Comparison of ENCODE assay signal across 21 cellular contexts in the genomic region with DNA sequence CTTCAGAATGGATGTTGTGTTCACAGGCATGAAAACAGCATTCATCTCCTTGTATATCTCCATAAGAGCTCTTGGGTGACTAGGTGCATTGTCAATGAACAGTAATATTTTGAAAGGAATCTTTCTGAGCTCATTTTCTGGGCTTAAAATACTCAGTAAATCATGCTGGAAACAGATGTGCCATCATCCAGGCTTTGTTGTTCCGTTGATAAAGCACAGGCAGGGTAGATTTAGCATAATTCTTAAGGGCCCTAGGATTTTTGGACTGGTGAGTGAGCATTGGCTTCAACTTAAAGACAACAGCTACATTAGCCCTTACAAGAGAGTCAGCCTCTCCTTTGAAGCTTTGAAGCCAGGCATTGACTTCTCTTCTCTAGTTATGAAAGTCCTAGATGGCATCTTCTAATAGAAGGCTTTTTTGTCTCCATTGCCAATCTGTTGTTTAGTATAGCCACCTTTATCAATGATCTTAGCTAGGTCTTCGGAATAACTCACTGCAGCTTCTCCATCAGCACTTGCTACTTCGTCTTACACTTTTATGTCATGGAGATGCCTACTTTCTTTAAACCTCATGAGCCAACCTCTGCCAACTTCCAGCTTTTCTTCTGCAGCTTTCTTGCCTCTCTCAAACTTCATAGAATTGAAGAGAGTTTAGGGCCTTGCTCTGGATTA.
DNase-seq lines count a peak whose midpoint lies in the region; ATAC-seq, FAIRE-seq and TF ChIP-seq lines count a peak whose summit lies in the region.
"Had no signal": no experiment of that assay in that cellular context is flagged by ENCODE, and none has a peak within 500 bp of the region (broad histone marks: within the 10 kb centered on the region; RNA-seq: fewer than 3 reads in every experiment).

No MANE protein-coding gene starts in this region.

- no peak overlapping the region for H3K56ac ChIP-seq in mesendoderm (ENCODE audit: low read length)

- POLR2A ChIA-PET in A549 (lab: Yijun Ruan, JAX): interaction anchor here (0.6 to 1.7 kb wide), 2 partner anchors 192 to 1108 kb away, joined by 4 to 10 read pairs; a partner anchor contains a TSS

- H3K36me3 ChIP-seq in mesendoderm (ENCODE audit: control insufficient read depth, insufficient read depth, low read length) (no peaks in the 10 kb centered on the region), small intestine (ENCODE audit: control insufficient read depth in 2 of 2, insufficient read depth in 2 of 2, low read length in 2 of 2) (no peaks in the 10 kb centered on the region)
- H3K36me3 ChIP-seq: BE2C had no signal

- peak overlapping the region; percentile 33 to 75; a peak in 1 of 6 replicates for H3K27ac ChIP-seq in A549
- peak overlapping the region; percentile 91 for H3K27ac ChIP-seq in epithelial cell of prostate
- H3K27ac ChIP-seq in mesendoderm (ENCODE audit: low read depth, low read length): no peak overlapping the region
- H3K27ac ChIP-seq in small intestine (ENCODE audit: low read depth in 1 of 2, low read length in 1 of 2): no peak overlapping the region

- in situ Hi-C loops in GM13976 (cut with MboI; ENCODE audit: low sequenced_read_pairs, unreplicated experiment): no loop called here

- H3K4me1 ChIP-seq in A549 (peaks cover 29% of the 10 kb centered on the region), mesendoderm (ENCODE audit: control insufficient read depth, low read depth, low read length) (no peaks in the 10 kb centered on the region), small intestine (ENCODE audit: control insufficient read depth in 2 of 2, insufficient read depth in 1 of 2, low read depth in 1 of 2, low read length in 1 of 2) (no peaks in the 10 kb centered on the region)
- H3K4me1 ChIP-seq: BE2C had no signal

- H3K4me2 ChIP-seq in A549 (no peak overlapping the region; the same call in 2 of the 3 replicates), mesendoderm (ENCODE audit: low read length) (no peak overlapping the region)

- no peak overlapping the region for H2AK5ac ChIP-seq in mesendoderm (ENCODE audit: low read length)

- DNase-seq in A549 (ENCODE audit: low read depth in 1 of 2, low spot score in 1 of 2) (no peak), LHCN-M2 (ENCODE audit: low read depth) (peak; percentile 36), epithelial cell of prostate (ENCODE audit: low read depth, low spot score) (no peak), mesendoderm (no peak), NCI-H524 (lab: John Stamatoyannopoulos, UW) (no peak), GM13976 (ENCODE audit: low spot score) (no peak), small intestine (no peak)
- DNase-seq: BE2C; DMS53; EL; GF-D8; H7; KG1; MV-4-11; NCI-H1105 treated with DMSO at 0.1 percent for 48 hours; NCI-H2029 treated with DMSO at 0.1 percent for 48 hours; NCI-H510A treated with DMSO at 0.1 percent for 48 hours; NCI-H774; NK-92 treated with Interleukin-12 subunit alpha and Interleukin-12 subunit beta, amount 100 ng/mL, for 24 hours had no signal

- TF ChIP-seq RAD21 in A549 (conservative IDR thresholded peaks at IDR 0.05 in 1 of 2, IDR thresholded peaks at IDR 0.05 in 1 of 2): no peak

- H3K27me3 ChIP-seq in mesendoderm (ENCODE audit: insufficient read depth, low read length, poor library complexity) (no peaks in the 10 kb centered on the region), small intestine (ENCODE audit: control insufficient read depth in 2 of 2, insufficient read depth in 2 of 2, low read length in 2 of 2) (no peaks in the 10 kb centered on the region)
- H3K27me3 ChIP-seq: BE2C had no signal

- H3K18ac ChIP-seq in mesendoderm (ENCODE audit: low read length): no peak overlapping the region

- no peaks in the 10 kb centered on the region for H3K79me2 ChIP-seq in mesendoderm (ENCODE audit: control insufficient read depth, insufficient read depth, low read length)

- TF ChIP-seq POLR2A in A549 (IDR thresholded peaks at IDR 0.05; ENCODE audit: low read length): no peak

- no peak overlapping the region for H3K23ac ChIP-seq in mesendoderm (ENCODE audit: low read length)

- H3K9ac ChIP-seq in mesendoderm (ENCODE audit: low read length): no peak overlapping the region

- WGBS in A549 (ENCODE audit: missing lambda C conversion rate): 95% methylated on average over 3 of the region's 3 CpGs
- WGBS in mesendoderm (ENCODE audit: extremely low coverage, insufficient coverage, low lambda C conversion rate): no CpG with 5 or more reads among the region's 3 CpGs
- 85 to 93% (median 93%) methylated on average over 3 of the region's 3 CpGs for WGBS in small intestine, 3 donors

- TF ChIP-seq CTCF in A549 (IDR thresholded peaks at IDR 0.05) (no peak), GM13976 (IDR thresholded peaks at IDR 0.05; ENCODE audit: borderline replicate concordance, control extremely low read depth, extremely low read depth, insufficient read depth, missing control alignments) (no peak)

- H2BK15ac ChIP-seq in mesendoderm (replicated peaks; ENCODE audit: low read depth): no peak overlapping the region

- H4K5ac ChIP-seq in mesendoderm (ENCODE audit: low read length): no peak overlapping the region

- FAIRE-seq in A549 (lab: Jason Lieb, UNC) (no peak), small intestine (lab: Jason Lieb, UNC) (no peak)
- FAIRE-seq: D721Med had no signal

- TF ChIP-seq EP300 in A549 (IDR thresholded peaks at IDR 0.05): no peak

- no peak for ATAC-seq in A549
- ATAC-seq: Panc1 had no signal

- H3K4me3 ChIP-seq in A549: no peak overlapping the region
- H3K4me3 ChIP-seq in mesendoderm (ENCODE audit: low read length): no peak overlapping the region
- no peak overlapping the region for H3K4me3 ChIP-seq in small intestine (ENCODE audit: low read depth in 1 of 2, low read length in 2 of 2)

- H3K79me1 ChIP-seq in mesendoderm (ENCODE audit: low read length): no peaks in the 10 kb centered on the region

- peak overlapping the region; percentile 56 for H4K8ac ChIP-seq in mesendoderm (ENCODE audit: low read depth, low read length)

- H2BK5ac ChIP-seq in mesendoderm (ENCODE audit: low read length): no peak overlapping the region

- H2BK120ac ChIP-seq in mesendoderm (ENCODE audit: low read depth, low read length): no peak overlapping the region

- no peaks in the 10 kb centered on the region for H3K9me3 ChIP-seq in A549
- H3K9me3 ChIP-seq in small intestine (ENCODE audit: control insufficient read depth, low read depth): no peaks in the 10 kb centered on the region
- H3K9me3 ChIP-seq: BE2C had no signal

- CTCF ChIA-PET in A549 (lab: Yijun Ruan, JAX): interaction anchor here (0.7 to 4.3 kb wide), 8 partner anchors 11 to 540 kb away, joined by 3 to 71 read pairs (median 4); a partner anchor contains a TSS

- H3K4ac ChIP-seq in mesendoderm (ENCODE audit: low read depth, low read length): no peak overlapping the region

TF ChIP-seq in A549, 52 proteins besides CTCF, POLR2A, EP300 and RAD21 (continues in another document):
- TF ChIP-seq, protein P1, sequence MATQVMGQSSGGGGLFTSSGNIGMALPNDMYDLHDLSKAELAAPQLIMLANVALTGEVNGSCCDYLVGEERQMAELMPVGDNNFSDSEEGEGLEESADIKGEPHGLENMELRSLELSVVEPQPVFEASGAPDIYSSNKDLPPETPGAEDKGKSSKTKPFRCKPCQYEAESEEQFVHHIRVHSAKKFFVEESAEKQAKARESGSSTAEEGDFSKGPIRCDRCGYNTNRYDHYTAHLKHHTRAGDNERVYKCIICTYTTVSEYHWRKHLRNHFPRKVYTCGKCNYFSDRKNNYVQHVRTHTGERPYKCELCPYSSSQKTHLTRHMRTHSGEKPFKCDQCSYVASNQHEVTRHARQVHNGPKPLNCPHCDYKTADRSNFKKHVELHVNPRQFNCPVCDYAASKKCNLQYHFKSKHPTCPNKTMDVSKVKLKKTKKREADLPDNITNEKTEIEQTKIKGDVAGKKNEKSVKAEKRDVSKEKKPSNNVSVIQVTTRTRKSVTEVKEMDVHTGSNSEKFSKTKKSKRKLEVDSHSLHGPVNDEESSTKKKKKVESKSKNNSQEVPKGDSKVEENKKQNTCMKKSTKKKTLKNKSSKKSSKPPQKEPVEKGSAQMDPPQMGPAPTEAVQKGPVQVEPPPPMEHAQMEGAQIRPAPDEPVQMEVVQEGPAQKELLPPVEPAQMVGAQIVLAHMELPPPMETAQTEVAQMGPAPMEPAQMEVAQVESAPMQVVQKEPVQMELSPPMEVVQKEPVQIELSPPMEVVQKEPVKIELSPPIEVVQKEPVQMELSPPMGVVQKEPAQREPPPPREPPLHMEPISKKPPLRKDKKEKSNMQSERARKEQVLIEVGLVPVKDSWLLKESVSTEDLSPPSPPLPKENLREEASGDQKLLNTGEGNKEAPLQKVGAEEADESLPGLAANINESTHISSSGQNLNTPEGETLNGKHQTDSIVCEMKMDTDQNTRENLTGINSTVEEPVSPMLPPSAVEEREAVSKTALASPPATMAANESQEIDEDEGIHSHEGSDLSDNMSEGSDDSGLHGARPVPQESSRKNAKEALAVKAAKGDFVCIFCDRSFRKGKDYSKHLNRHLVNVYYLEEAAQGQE (IDR thresholded peaks at IDR 0.05): no peak
- no peak for TF ChIP-seq CHD4 (IDR thresholded peaks at IDR 0.05; ENCODE audit: borderline replicate concordance)
- TF ChIP-seq HOXB13 (CRISPR knock-in tag; IDR thresholded peaks at IDR 0.05; ENCODE audit: low read depth): no peak
- TF ChIP-seq TP53 (CRISPR knock-in tag; IDR thresholded peaks at IDR 0.05): no peak
- TF ChIP-seq KDM1A (IDR thresholded peaks at IDR 0.05; ENCODE audit: low read depth): no peak
- no peak for TF ChIP-seq CBX2 (IDR thresholded peaks at IDR 0.05; ENCODE audit: borderline replicate concordance, low read depth)
- TF ChIP-seq NPAS2 (CRISPR knock-in tag; IDR thresholded peaks at IDR 0.05; ENCODE audit: borderline replicate concordance): no peak
- no peak for TF ChIP-seq ZSCAN20 (CRISPR knock-in tag; IDR thresholded peaks at IDR 0.05)
- TF ChIP-seq TFCP2L1 (CRISPR knock-in tag; IDR thresholded peaks at IDR 0.05): no peak
- TF ChIP-seq, protein P2, sequence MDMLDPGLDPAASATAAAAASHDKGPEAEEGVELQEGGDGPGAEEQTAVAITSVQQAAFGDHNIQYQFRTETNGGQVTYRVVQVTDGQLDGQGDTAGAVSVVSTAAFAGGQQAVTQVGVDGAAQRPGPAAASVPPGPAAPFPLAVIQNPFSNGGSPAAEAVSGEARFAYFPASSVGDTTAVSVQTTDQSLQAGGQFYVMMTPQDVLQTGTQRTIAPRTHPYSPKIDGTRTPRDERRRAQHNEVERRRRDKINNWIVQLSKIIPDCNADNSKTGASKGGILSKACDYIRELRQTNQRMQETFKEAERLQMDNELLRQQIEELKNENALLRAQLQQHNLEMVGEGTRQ (IDR thresholded peaks at IDR 0.05): no peak
- TF ChIP-seq, protein P3, sequence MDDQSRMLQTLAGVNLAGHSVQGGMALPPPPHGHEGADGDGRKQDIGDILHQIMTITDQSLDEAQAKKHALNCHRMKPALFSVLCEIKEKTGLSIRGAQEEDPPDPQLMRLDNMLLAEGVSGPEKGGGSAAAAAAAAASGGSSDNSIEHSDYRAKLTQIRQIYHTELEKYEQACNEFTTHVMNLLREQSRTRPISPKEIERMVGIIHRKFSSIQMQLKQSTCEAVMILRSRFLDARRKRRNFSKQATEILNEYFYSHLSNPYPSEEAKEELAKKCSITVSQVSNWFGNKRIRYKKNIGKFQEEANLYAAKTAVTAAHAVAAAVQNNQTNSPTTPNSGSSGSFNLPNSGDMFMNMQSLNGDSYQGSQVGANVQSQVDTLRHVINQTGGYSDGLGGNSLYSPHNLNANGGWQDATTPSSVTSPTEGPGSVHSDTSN (IDR thresholded peaks at IDR 0.05): no peak

Comparison
In these comparisons a context has a peak if more than half of its experiments do, and no peak if none do; other contexts are left out.
1. H3K27ac ChIP-seq: peak in A549 (2 of 2) and epithelial cell of prostate (single experiment); none in mesendoderm (single experiment) and small intestine (0 of 2).